16 cellular contexts compared by ENCODE assay signal in the genomic region with DNA sequence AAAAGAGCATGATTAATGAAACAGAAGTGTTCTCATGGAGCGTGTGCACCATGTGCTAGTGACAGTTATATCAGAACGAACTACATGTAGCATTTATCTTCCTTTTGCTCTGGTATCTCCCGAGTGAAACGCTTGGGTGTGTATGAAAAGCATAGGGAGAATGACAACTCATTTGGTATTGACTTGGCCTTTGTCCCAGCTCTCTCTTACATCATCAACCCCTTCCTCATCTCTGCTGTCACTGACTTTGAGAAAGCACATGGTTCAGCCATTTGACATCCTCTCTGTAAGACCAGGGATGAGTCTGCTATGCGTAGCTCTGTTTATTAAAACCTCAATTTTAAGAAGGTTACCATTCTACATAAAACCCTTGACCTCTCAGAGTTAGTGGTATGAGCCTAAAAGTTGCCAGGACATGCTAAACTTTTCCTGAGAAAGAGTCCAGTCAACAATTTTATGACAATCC.
DNase-seq lines count a peak whose midpoint lies in the region; ATAC-seq lines count a peak whose summit lies in the region.
"Had no signal": no experiment of that assay in that cellular context is flagged by ENCODE, and none has a peak within 500 bp of the region (broad histone marks: within the 10 kb centered on the region; RNA-seq: fewer than 3 reads in every experiment).

No MANE protein-coding gene starts in this region.

- WGBS in mesendoderm (ENCODE audit: extremely low coverage, insufficient coverage, low lambda C conversion rate): no CpG with 5 or more reads among the region's 5 CpGs

- H3K9ac ChIP-seq in mesendoderm (ENCODE audit: low read length): no peak overlapping the region
- H3K9ac ChIP-seq: neural progenitor cell had no signal

- no peaks in the 10 kb centered on the region for H3K79me1 ChIP-seq in mesendoderm (ENCODE audit: low read length)

- H3K23ac ChIP-seq in mesendoderm (ENCODE audit: low read length): no peak overlapping the region

- no peak for DNase-seq in left ventricle myocardium superior
- DNase-seq in Right ventricle myocardium inferior (ENCODE audit: missing footprints): no peak
- peak; percentile 10 for DNase-seq in mesendoderm
- DNase-seq in DMS153 (lab: John Stamatoyannopoulos, UW): no peak
- DNase-seq in NCI-H345 treated with DMSO at 0.1 percent for 48 hours (lab: John Stamatoyannopoulos, UW; ENCODE audit: unreplicated experiment): no peak
- DNase-seq in NCI-H2081 (lab: John Stamatoyannopoulos, UW): no peak
- DNase-seq in effector memory CD4-positive, alpha-beta T cell: no peak
- DNase-seq: activated CD4-positive, alpha-beta T cell treated with anti-CD3 and anti-CD28 coated beads for 4 hours; activated T-cell treated with anti-CD3 and anti-CD28 coated beads, Interleukin-2, amount 50 U/mL, for 4 hours; esophagus squamous epithelium; KG1; NCI-H510A had no signal

- H3K4me1 ChIP-seq in mesendoderm (ENCODE audit: control insufficient read depth, low read depth, low read length): no peaks in the 10 kb centered on the region
- H3K4me1 ChIP-seq in effector memory CD4-positive, alpha-beta T cell (ENCODE audit: control insufficient read depth, insufficient read depth, low read length, poor library complexity, severe bottlenecking): no peaks in the 10 kb centered on the region

- peak; percentile 9 for ATAC-seq in left ventricle myocardium superior
- no peak for ATAC-seq in Right ventricle myocardium inferior
- ATAC-seq: activated T-cell treated with anti-CD3 and anti-CD28 coated beads, Interleukin-2, amount 50 U/mL, for 4 hours had no signal

- H3K4ac ChIP-seq in mesendoderm (ENCODE audit: low read depth, low read length): no peak overlapping the region

- no peak overlapping the region for H4K5ac ChIP-seq in mesendoderm (ENCODE audit: low read length)

- no peak overlapping the region for H3K4me2 ChIP-seq in mesendoderm (ENCODE audit: low read length)
- H3K4me2 ChIP-seq: neural progenitor cell had no signal

- no peaks in the 10 kb centered on the region for H3K9me3 ChIP-seq in effector memory CD4-positive, alpha-beta T cell (ENCODE audit: control insufficient read depth, low read length)
- H3K9me3 ChIP-seq: esophagus squamous epithelium, right atrium auricular region had no signal

- no peak overlapping the region for H3K18ac ChIP-seq in mesendoderm (ENCODE audit: low read length)

- no peaks in the 10 kb centered on the region for H3K36me3 ChIP-seq in mesendoderm (ENCODE audit: control insufficient read depth, insufficient read depth, low read length)
- no peaks in the 10 kb centered on the region for H3K36me3 ChIP-seq in effector memory CD4-positive, alpha-beta T cell (ENCODE audit: control insufficient read depth, insufficient read depth, low read length)
- H3K36me3 ChIP-seq: esophagus squamous epithelium, neural progenitor cell, right atrium auricular region had no signal

- H4K8ac ChIP-seq in mesendoderm (ENCODE audit: low read depth, low read length): no peak overlapping the region

- H3K4me3 ChIP-seq in mesendoderm (ENCODE audit: low read length): no peak overlapping the region
- no peak overlapping the region for H3K4me3 ChIP-seq in effector memory CD4-positive, alpha-beta T cell (ENCODE audit: insufficient read depth, low read depth, low read length, poor library complexity, severe bottlenecking)
- H3K4me3 ChIP-seq: coronary artery, esophagus squamous epithelium, neural progenitor cell, right atrium auricular region had no signal

- peak overlapping the region; percentile 47 for H2AK5ac ChIP-seq in mesendoderm (ENCODE audit: low read length)

- no peak overlapping the region for H2BK15ac ChIP-seq in mesendoderm (replicated peaks; ENCODE audit: low read depth)

- H3K56ac ChIP-seq in mesendoderm (ENCODE audit: low read length): no peak overlapping the region

- H3K27ac ChIP-seq in cingulate gyrus (ENCODE audit: low read depth, low read length) (peak overlapping the region; percentile 74), mesendoderm (ENCODE audit: low read depth, low read length) (no peak overlapping the region)
- H3K27ac ChIP-seq in effector memory CD4-positive, alpha-beta T cell (ENCODE audit: insufficient read depth, low read length, poor library complexity, severe bottlenecking): no peak overlapping the region
- H3K27ac ChIP-seq: esophagus squamous epithelium, neural progenitor cell, right atrium auricular region had no signal

- intact Hi-C loops in left ventricle myocardium superior (cut with micrococcal nuclease) (loop anchor here (5.0 to 10.0 kb wide), 2 partner anchors 201 to 619 kb away; a partner anchor contains a TSS), Right ventricle myocardium inferior (cut with DNase I) (loop anchor here (1.0 to 10.0 kb wide), 3 partner anchors 609 to 729 kb away; no protein-coding TSS in a partner anchor)

- H3K27me3 ChIP-seq in mesendoderm (ENCODE audit: insufficient read depth, low read length, poor library complexity): no peaks in the 10 kb centered on the region
- no peaks in the 10 kb centered on the region for H3K27me3 ChIP-seq in effector memory CD4-positive, alpha-beta T cell (replicated peaks; ENCODE audit: control insufficient read depth, insufficient read depth, low read length, poor library complexity, severe bottlenecking)
- H3K27me3 ChIP-seq: esophagus squamous epithelium, neural progenitor cell, right atrium auricular region had no signal

- no peaks in the 10 kb centered on the region for H3K79me2 ChIP-seq in mesendoderm (ENCODE audit: control insufficient read depth, insufficient read depth, low read length)

- H2BK5ac ChIP-seq in mesendoderm (ENCODE audit: low read length): no peak overlapping the region

- H2BK120ac ChIP-seq in mesendoderm (ENCODE audit: low read depth, low read length): no peak overlapping the region
